Comparison of ENCODE assay signal across 1 cellular context in genomic region chr22:45968751-45969413, GRCh38.
TF ChIP-seq lines count a peak whose summit lies in the region.

No MANE protein-coding gene starts in this region.

TF ChIP-seq in GM23338, 12 proteins besides CTCF, POLR2A, EP300 and RAD21 (continued from another document):
- TF ChIP-seq REST (IDR thresholded peaks at IDR 0.05; ENCODE audit: unreplicated experiment) (no peak), CREB1 (CRISPR knock-in tag; IDR thresholded peaks at IDR 0.05; ENCODE audit: low read depth) (no peak), ZNF331 (CRISPR knock-in tag; IDR thresholded peaks at IDR 0.05; ENCODE audit: low read depth) (no peak), JUNB (IDR thresholded peaks at IDR 0.05; ENCODE audit: unreplicated experiment) (no peak), STAT1 (IDR thresholded peaks at IDR 0.05; ENCODE audit: unreplicated experiment) (no peak), ETS1 (IDR thresholded peaks at IDR 0.05) (no peak), POLR2AphosphoS5 (IDR thresholded peaks at IDR 0.05; ENCODE audit: low read depth) (no peak)
- TF ChIP-seq, protein P1, sequence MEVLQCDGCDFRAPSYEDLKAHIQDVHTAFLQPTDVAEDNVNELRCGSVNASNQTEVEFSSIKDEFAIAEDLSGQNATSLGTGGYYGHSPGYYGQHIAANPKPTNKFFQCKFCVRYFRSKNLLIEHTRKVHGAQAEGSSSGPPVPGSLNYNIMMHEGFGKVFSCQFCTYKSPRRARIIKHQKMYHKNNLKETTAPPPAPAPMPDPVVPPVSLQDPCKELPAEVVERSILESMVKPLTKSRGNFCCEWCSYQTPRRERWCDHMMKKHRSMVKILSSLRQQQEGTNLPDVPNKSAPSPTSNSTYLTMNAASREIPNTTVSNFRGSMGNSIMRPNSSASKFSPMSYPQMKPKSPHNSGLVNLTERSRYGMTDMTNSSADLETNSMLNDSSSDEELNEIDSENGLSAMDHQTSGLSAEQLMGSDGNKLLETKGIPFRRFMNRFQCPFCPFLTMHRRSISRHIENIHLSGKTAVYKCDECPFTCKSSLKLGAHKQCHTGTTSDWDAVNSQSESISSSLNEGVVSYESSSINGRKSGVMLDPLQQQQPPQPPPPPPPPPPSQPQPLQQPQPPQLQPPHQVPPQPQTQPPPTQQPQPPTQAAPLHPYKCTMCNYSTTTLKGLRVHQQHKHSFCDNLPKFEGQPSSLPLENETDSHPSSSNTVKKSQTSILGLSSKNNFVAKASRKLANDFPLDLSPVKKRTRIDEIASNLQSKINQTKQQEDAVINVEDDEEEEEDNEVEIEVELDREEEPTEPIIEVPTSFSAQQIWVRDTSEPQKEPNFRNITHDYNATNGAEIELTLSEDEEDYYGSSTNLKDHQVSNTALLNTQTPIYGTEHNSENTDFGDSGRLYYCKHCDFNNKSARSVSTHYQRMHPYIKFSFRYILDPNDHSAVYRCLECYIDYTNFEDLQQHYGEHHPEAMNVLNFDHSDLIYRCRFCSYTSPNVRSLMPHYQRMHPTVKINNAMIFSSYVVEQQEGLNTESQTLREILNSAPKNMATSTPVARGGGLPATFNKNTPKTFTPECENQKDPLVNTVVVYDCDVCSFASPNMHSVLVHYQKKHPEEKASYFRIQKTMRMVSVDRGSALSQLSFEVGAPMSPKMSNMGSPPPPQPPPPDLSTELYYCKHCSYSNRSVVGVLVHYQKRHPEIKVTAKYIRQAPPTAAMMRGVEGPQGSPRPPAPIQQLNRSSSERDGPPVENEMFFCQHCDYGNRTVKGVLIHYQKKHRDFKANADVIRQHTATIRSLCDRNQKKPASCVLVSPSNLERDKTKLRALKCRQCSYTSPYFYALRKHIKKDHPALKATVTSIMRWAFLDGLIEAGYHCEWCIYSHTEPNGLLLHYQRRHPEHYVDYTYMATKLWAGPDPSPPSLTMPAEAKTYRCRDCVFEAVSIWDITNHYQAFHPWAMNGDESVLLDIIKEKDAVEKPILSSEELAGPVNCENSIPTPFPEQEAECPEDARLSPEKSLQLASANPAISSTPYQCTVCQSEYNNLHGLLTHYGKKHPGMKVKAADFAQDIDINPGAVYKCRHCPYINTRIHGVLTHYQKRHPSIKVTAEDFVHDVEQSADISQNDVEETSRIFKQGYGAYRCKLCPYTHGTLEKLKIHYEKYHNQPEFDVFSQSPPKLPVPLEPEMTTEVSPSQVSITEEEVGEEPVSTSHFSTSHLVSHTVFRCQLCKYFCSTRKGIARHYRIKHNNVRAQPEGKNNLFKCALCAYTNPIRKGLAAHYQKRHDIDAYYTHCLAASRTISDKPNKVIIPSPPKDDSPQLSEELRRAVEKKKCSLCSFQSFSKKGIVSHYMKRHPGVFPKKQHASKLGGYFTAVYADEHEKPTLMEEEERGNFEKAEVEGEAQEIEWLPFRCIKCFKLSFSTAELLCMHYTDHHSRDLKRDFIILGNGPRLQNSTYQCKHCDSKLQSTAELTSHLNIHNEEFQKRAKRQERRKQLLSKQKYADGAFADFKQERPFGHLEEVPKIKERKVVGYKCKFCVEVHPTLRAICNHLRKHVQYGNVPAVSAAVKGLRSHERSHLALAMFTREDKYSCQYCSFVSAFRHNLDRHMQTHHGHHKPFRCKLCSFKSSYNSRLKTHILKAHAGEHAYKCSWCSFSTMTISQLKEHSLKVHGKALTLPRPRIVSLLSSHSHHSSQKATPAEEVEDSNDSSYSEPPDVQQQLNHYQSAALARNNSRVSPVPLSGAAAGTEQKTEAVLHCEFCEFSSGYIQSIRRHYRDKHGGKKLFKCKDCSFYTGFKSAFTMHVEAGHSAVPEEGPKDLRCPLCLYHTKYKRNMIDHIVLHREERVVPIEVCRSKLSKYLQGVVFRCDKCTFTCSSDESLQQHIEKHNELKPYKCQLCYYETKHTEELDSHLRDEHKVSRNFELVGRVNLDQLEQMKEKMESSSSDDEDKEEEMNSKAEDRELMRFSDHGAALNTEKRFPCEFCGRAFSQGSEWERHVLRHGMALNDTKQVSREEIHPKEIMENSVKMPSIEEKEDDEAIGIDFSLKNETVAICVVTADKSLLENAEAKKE (CRISPR knock-in tag; IDR thresholded peaks at IDR 0.05), result no peak
